ENCODE assay signal across 19 cellular contexts in the genomic region with DNA sequence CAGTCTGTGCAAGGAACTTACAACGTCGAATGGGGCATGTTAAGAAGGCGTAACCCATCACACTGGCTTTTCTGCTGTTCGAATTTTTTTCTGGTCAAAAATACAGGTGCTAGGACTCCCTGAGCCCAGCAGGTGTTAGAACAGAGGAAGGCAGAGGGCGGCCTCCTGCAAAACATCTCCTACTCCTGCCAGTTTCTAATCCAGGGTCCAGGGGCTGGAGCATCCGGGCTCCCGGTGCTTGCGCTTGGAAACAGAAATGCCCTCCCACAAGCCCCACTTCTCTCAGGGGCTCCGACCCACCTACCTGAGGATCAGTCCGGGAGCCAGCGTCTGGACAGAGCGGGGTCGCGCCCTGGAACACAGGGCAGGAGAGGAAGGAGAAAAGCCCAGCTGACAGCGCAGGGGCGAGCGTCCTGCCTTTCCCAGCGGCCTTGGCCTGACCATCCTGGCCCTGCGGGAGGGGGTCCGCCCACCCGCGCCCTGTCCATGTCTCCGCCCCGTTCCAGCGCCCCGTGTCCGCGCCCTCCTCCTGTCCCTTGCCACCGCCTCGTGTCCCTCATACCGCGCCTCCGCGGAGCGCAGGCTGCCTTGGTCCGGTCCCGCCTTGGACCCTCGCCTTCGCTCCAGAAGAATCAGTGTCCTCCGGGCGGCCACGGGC. TPM values are rescaled to one million over a fixed set of nuclear protein-coding genes. Genes with fewer than 3 reads are reported as not detected.
DNase-seq lines count a peak whose midpoint lies in the region; ATAC-seq and TF ChIP-seq lines count a peak whose summit lies in the region.
"Had no signal": no experiment of that assay in that cellular context is flagged by ENCODE, and none has a peak within 500 bp of the region (broad histone marks: within the 10 kb centered on the region; RNA-seq: fewer than 3 reads in every experiment).

No MANE protein-coding gene starts in this region.

- no peaks in the 10 kb centered on the region for H3K36me3 Mint-ChIP-seq in glutamatergic neuron (ENCODE audit: unreplicated experiment)
- H3K36me3 Mint-ChIP-seq: CD14-positive monocyte had no signal

- DNase-seq in body of pancreas = peak in 3 of 4 donors; percentile 17 to 38 (median 17)
- DNase-seq in glutamatergic neuron = peak; percentile 41
- DNase-seq in thyroid gland = peak; percentile 3 to 12
- DNase-seq in activated CD4-positive, alpha-beta T cell treated with anti-CD3 and anti-CD28 coated beads for 48 hours = no peak
- DNase-seq in H4 (ENCODE audit: low spot score) = no peak
- no peak for DNase-seq in HuH-7 (ENCODE audit: low spot score)
- DNase-seq: activated naive CD4-positive, alpha-beta T cell treated with anti-CD3 and anti-CD28 coated beads, Interleukin-2, amount 50 U/mL, for 16 hours; caudate nucleus; EL; heart left ventricle; NCI-H1092 had no signal

- H3K9me3 ChIP-seq in body of pancreas (no peaks in the 10 kb centered on the region), mesodermal cell (ENCODE audit: control insufficient read depth, low read length) (no peaks in the 10 kb centered on the region), thyroid gland (no peaks in the 10 kb centered on the region)

- H3K36me3 ChIP-seq in body of pancreas (replicated peaks in 1 of 2; ENCODE audit: insufficient read depth in 1 of 2, low read depth in 2 of 2) = no peaks in the 10 kb centered on the region
- no peaks in the 10 kb centered on the region for H3K36me3 ChIP-seq in mesodermal cell (ENCODE audit: control insufficient read depth, insufficient read depth, low read length)
- H3K36me3 ChIP-seq in thyroid gland = no peaks in the 10 kb centered on the region
- H3K36me3 ChIP-seq: heart left ventricle had no signal

- peak overlapping the region; percentile 89 for H3K4me3 Mint-ChIP-seq in glutamatergic neuron (ENCODE audit: unreplicated experiment)
- H3K4me3 Mint-ChIP-seq: CD14-positive monocyte had no signal

- H3K4me1 Mint-ChIP-seq in glutamatergic neuron (ENCODE audit: low read depth, unreplicated experiment) = no peaks in the 10 kb centered on the region
- H3K4me1 Mint-ChIP-seq: CD14-positive monocyte had no signal

- peak overlapping the region; percentile 16 to 23 for H3K4me3 ChIP-seq in body of pancreas
- peak overlapping the region; percentile 25 for H3K4me3 ChIP-seq in mesodermal cell (ENCODE audit: extremely low read depth, insufficient read depth, low read length, poor library complexity, severe bottlenecking)
- H3K4me3 ChIP-seq in thyroid gland (replicated peaks in 1 of 3) = no peak overlapping the region
- H3K4me3 ChIP-seq: GM12878, heart left ventricle had no signal

- WGBS in body of pancreas, 2 donors = 7 to 33% methylated on average over 7 to 42 of the region's 42 CpGs
- WGBS in mesodermal cell (ENCODE audit: insufficient coverage in 2 of 2), 2 experiments = 53 to 66% methylated on average over 34 to 38 of the region's 42 CpGs
- 8 to 14% methylated on average over 22 to 39 of the region's 42 CpGs for WGBS in thyroid gland, 2 donors

- TF ChIP-seq POLR2A in body of pancreas (IDR thresholded peaks at IDR 0.05) (no peak), thyroid gland (IDR thresholded peaks at IDR 0.05) (no peak)

- intact Hi-C loops in body of pancreas (cut with DNase I) (no loop called here), thyroid gland (cut with DNase I) (no loop called here)

- H3K4me1 ChIP-seq in body of pancreas = no peaks in the 10 kb centered on the region
- H3K4me1 ChIP-seq in mesodermal cell (ENCODE audit: control insufficient read depth, insufficient read depth, low read length, poor library complexity, severe bottlenecking) = no peaks in the 10 kb centered on the region
- H3K4me1 ChIP-seq in thyroid gland = no peaks in the 10 kb centered on the region

- peaks cover 2% of the 10 kb centered on the region for H3K9me3 Mint-ChIP-seq in glutamatergic neuron (ENCODE audit: unreplicated experiment)

- no peak overlapping the region for H3K27ac Mint-ChIP-seq in glutamatergic neuron (ENCODE audit: unreplicated experiment)
- H3K27ac Mint-ChIP-seq: CD14-positive monocyte had no signal

- no peak for TF ChIP-seq CTCF in body of pancreas (IDR thresholded peaks at IDR 0.05)
- TF ChIP-seq CTCF in glutamatergic neuron (IDR thresholded peaks at IDR 0.05; ENCODE audit: partially characterized antibody, unreplicated experiment) = no peak
- no peak for TF ChIP-seq CTCF in thyroid gland (IDR thresholded peaks at IDR 0.05)

- H3K27ac ChIP-seq in body of pancreas = no peak overlapping the region
- no peak overlapping the region for H3K27ac ChIP-seq in mesodermal cell (ENCODE audit: low read depth, low read length, severe bottlenecking)
- no peak overlapping the region for H3K27ac ChIP-seq in thyroid gland
- H3K27ac ChIP-seq: heart left ventricle had no signal

- peaks cover 4% of the 10 kb centered on the region for H3K27me3 Mint-ChIP-seq in glutamatergic neuron (ENCODE audit: unreplicated experiment)

- ATAC-seq in body of pancreas = peak; percentile 47
- ATAC-seq: GM12878 had no signal

- H3K27me3 ChIP-seq in body of pancreas = no peaks in the 10 kb centered on the region
- no peaks in the 10 kb centered on the region for H3K27me3 ChIP-seq in thyroid gland

RNA-seq across cellular contexts. Expression of a gene that starts 14.8 kb away (rescaled TPM):
- 1 to 10 TPM in 1 of 2 donors, under 1 TPM in 1; 0.52 to 3.6 TPM for total RNA-seq in body of pancreas
- total RNA-seq in glutamatergic neuron (ENCODE audit: unreplicated experiment) = 1.9 TPM
- not detected for polyA plus RNA-seq in mesodermal cell (2013, experiment 1 of 2)
- not detected for polyA plus RNA-seq in mesodermal cell (2013, experiment 2 of 2)
- total RNA-seq in thyroid gland = 1 to 10 TPM in 1 of 4 donors, under 1 TPM in 1, not detected in 2; 0.45 to 1.4 TPM
- not detected in 2 replicates for total RNA-seq in H4 (2014; rRNA removed; shearing (Covaris generic))
- total RNA-seq: HT1080, mesenteric fat pad, OCI-LY7, posterior vena cava had no signal
- polyA plus RNA-seq: CD14-positive monocyte, heart left ventricle had no signal

RNA-seq across cellular contexts. Expression of a gene that starts 23.2 kb away (rescaled TPM):
- not detected for total RNA-seq in body of pancreas
- total RNA-seq in glutamatergic neuron (ENCODE audit: unreplicated experiment) = not detected
- not detected for polyA plus RNA-seq in mesodermal cell (2013, experiment 1 of 2)
- polyA plus RNA-seq in mesodermal cell (2013, experiment 2 of 2) = not detected
- total RNA-seq in thyroid gland = not detected
- not detected in 2 replicates for total RNA-seq in H4 (2014; rRNA removed; shearing (Covaris generic))
- total RNA-seq: HT1080, mesenteric fat pad, posterior vena cava, urinary bladder had no signal
- polyA plus RNA-seq: CD14-positive monocyte had no signal

Comparison
In these comparisons a context has a peak if more than half of its experiments do, and no peak if none do; other contexts are left out.
1. DNase-seq: peak in body of pancreas (3 of 4), glutamatergic neuron (single experiment) and thyroid gland (2 of 2); none in activated CD4-positive, alpha-beta T cell treated with anti-CD3 and anti-CD28 coated beads for 48 hours (single experiment), H4 (single experiment) and HuH-7 (single experiment).
2. H3K4me3 ChIP-seq: peak in body of pancreas (2 of 2) and mesodermal cell (single experiment); none in thyroid gland (0 of 3).